ENCODE assay signal across 8 cellular contexts in the genomic region with DNA sequence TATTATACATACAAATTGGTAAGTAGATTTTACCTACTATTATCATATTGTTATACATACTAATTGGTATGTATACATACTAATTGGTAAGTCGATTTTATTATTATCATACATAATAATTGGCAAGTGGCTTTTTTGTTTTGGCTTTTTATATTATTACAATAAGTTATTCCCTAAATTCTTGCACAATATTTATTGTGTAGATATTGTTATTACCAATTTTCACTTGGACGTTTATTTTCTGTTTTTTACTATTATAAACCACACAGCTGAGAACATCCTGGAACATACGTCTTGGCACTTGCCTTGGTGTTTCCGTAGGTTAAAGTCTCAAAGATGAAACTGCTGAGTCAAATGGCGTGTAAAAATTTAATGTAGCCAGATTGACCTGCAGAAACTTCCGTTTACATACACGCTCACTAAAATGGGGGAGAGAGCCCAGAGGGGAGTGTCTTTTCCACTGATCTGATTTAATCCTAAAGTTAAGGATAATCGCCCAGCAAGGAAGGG. TPM values are rescaled to one million over a fixed set of nuclear protein-coding genes. Genes with fewer than 3 reads are reported as not detected.
DNase-seq lines count a peak whose midpoint lies in the region; ATAC-seq and TF ChIP-seq lines count a peak whose summit lies in the region.

No MANE protein-coding gene starts in this region.

- peaks cover 5% of the 10 kb centered on the region; the same call in 1 of the 2 replicates for H3K9me3 ChIP-seq in Caco-2
- no peaks in the 10 kb centered on the region for H3K9me3 ChIP-seq in H9 (ENCODE audit: control insufficient read depth, low read depth, low read length)
- H3K9me3 ChIP-seq in RWPE2 (ENCODE audit: severe bottlenecking): no peaks in the 10 kb centered on the region
- no peaks in the 10 kb centered on the region for H3K9me3 ChIP-seq in psoas muscle

- peak overlapping the region; percentile 44 for H4K5ac ChIP-seq in H9 (ENCODE audit: insufficient read length, low read depth, low read length)

- H2BK120ac ChIP-seq in H9 (ENCODE audit: low read depth, low read length, poor library complexity, severe bottlenecking): no peak overlapping the region

- no peak overlapping the region for H2BK12ac ChIP-seq in H9 (ENCODE audit: insufficient read length, low read depth, low read length)

- peaks cover 6% of the 10 kb centered on the region for H3K23me2 ChIP-seq in H9 (ENCODE audit: insufficient read length, low read depth, low read length, poor library complexity, severe bottlenecking)

- H3K27ac ChIP-seq in H9 (ENCODE audit: insufficient read length, low read depth, low read length) (no peak overlapping the region), RWPE2 (ENCODE audit: poor library complexity, severe bottlenecking) (peak overlapping the region; percentile 76), epithelial cell of prostate (peak overlapping the region; percentile 84), psoas muscle (peak overlapping the region; percentile 95)

- H3K36me3 ChIP-seq in Caco-2 (ENCODE audit: control insufficient read depth, insufficient read depth, low read length): no peaks in the 10 kb centered on the region
- no peaks in the 10 kb centered on the region for H3K36me3 ChIP-seq in RWPE2 (ENCODE audit: low read depth)
- no peaks in the 10 kb centered on the region for H3K36me3 ChIP-seq in psoas muscle (ENCODE audit: insufficient read depth in 1 of 2, low read depth in 1 of 2)

- TF ChIP-seq CTCF in Caco-2 (IDR thresholded peaks at IDR 0.05; ENCODE audit: insufficient read depth in 1 of 2, low read depth in 1 of 2, low read length in 1 of 2, severe bottlenecking in 1 of 2, unreplicated experiment in 1 of 2): no peak
- TF ChIP-seq CTCF in H9 (conservative IDR thresholded peaks at IDR 0.05): no peak
- TF ChIP-seq CTCF in RWPE2 (IDR thresholded peaks at IDR 0.05; ENCODE audit: poor library complexity, severe bottlenecking): no peak
- TF ChIP-seq CTCF in psoas muscle (IDR thresholded peaks at IDR 0.05): no peak

- H3K27me3 Mint-ChIP-seq in Caco-2 (ENCODE audit: insufficient read depth, unreplicated experiment) (no peaks in the 10 kb centered on the region), H9 (ENCODE audit: low read depth) (peaks cover 2% of the 10 kb centered on the region)

- H4K20me1 ChIP-seq in H9 (ENCODE audit: control insufficient read depth, insufficient read depth, insufficient read length): no peaks in the 10 kb centered on the region

- no peak overlapping the region for H2BK5ac ChIP-seq in H9 (ENCODE audit: insufficient read length, low read length)

- DNase-seq in Caco-2 (no peak), H9 (no peak), RWPE2 (ENCODE audit: low spot score) (no peak), epithelial cell of prostate (ENCODE audit: low read depth, low spot score) (no peak), psoas muscle (no peak), occipital lobe (lab: John Stamatoyannopoulos, UW) (no peak), DMS79 (lab: John Stamatoyannopoulos, UW) (no peak)
- DNase-seq in stimulated activated naive CD4-positive, alpha-beta T cell treated with Interleukin-2 at 50 U/mL for 16 hours (lab: John Stamatoyannopoulos, UW): no peak

- TSS peak; percentile 82 for BruUV-seq in Caco-2 (replicated peaks; lab: Mats Ljungman, UMichigan)

- peaks cover 9% of the 10 kb centered on the region for H3K4me1 Mint-ChIP-seq in Caco-2 (ENCODE audit: low read depth, unreplicated experiment)
- peaks cover 8 to 10% of the 10 kb centered on the region in 2 experiments for H3K4me1 Mint-ChIP-seq in H9

- no peak for ATAC-seq in RWPE2 (ENCODE audit: low read depth)
- no peak for ATAC-seq in psoas muscle

- H3K4ac ChIP-seq in H9 (ENCODE audit: low read depth, low read length): no peak overlapping the region

- H3K9me3 Mint-ChIP-seq in Caco-2 (ENCODE audit: unreplicated experiment) (peaks cover 2% of the 10 kb centered on the region), H9 (peaks cover 0 to under 1% of the 10 kb centered on the region in 2 experiments; a peak in 1 of 5 replicates)

- H3K4me3 ChIP-seq in Caco-2 (ENCODE audit: low read depth, low read length) (peak overlapping the region; percentile 72), RWPE2 (ENCODE audit: severe bottlenecking) (peak overlapping the region; percentile 63), psoas muscle (peak overlapping the region; percentile 86)

- intact Hi-C loops in Caco-2 (cut with micrococcal nuclease; ENCODE audit: unreplicated experiment) (loop anchor here (5.0 to 10.0 kb wide), 4 partner anchors 59 to 299 kb away; a partner anchor contains a TSS), psoas muscle (cut with DNase I) (loop anchor here in 1 of 2 donors (5.0 kb wide), 1 partner anchor 36 kb away; no protein-coding TSS in a partner anchor)

- H3K79me1 ChIP-seq in H9 (ENCODE audit: insufficient read depth, low read depth, low read length, poor library complexity, severe bottlenecking): no peaks in the 10 kb centered on the region

- no peak overlapping the region for H2BK15ac ChIP-seq in H9 (ENCODE audit: low read depth, low read length)

- H3K27me3 ChIP-seq in Caco-2 (replicated peaks; ENCODE audit: control insufficient read depth, insufficient read depth, low read length) (no peaks in the 10 kb centered on the region), H9 (ENCODE audit: insufficient read depth, low read length) (no peaks in the 10 kb centered on the region), RWPE2 (ENCODE audit: insufficient read depth, poor library complexity, severe bottlenecking) (no peaks in the 10 kb centered on the region), psoas muscle (ENCODE audit: insufficient read depth in 3 of 3, low read length in 2 of 3) (no peaks in the 10 kb centered on the region)

- H3K79me2 ChIP-seq in H9 (ENCODE audit: insufficient read depth, low read length): no peaks in the 10 kb centered on the region

- H3K23ac ChIP-seq in H9 (ENCODE audit: insufficient read length, low read depth, low read length): no peak overlapping the region

- peak overlapping the region; percentile 85 for H3K9ac ChIP-seq in H9 (ENCODE audit: extremely low read depth, insufficient read length, low read length)

- peak overlapping the region; percentile 95 for H3K4me2 ChIP-seq in H9 (ENCODE audit: insufficient read depth, insufficient read length, low read length)

- H4K8ac ChIP-seq in H9 (replicated peaks; ENCODE audit: insufficient read length, low read depth, low read length): no peak overlapping the region

- H3K4me3 Mint-ChIP-seq in Caco-2 (ENCODE audit: unreplicated experiment) (peak overlapping the region; percentile 73), H9 (peak overlapping the region; percentile 91 to 92)

- peak overlapping the region; percentile 97 for H3K14ac ChIP-seq in H9 (ENCODE audit: insufficient read depth, low read length)

- H2AK5ac ChIP-seq in H9 (ENCODE audit: insufficient read length, low read length): no peak overlapping the region

- no CpG with 5 or more reads among the region's 8 CpGs for WGBS in H9 (ENCODE audit: extremely low coverage, insufficient read length, low lambda C conversion rate)
- 8 to 9% (median 8%) methylated on average over 8 of the region's 8 CpGs for WGBS in psoas muscle, 3 donors

- no peak overlapping the region for H3K56ac ChIP-seq in H9 (ENCODE audit: insufficient read length, low read depth, low read length)

- no peaks in the 10 kb centered on the region for H3K4me1 ChIP-seq in Caco-2
- H3K4me1 ChIP-seq in H9 (ENCODE audit: insufficient read depth, low read length): no peaks in the 10 kb centered on the region; the same call in 1 of the 2 replicates
- H3K4me1 ChIP-seq in RWPE2 (ENCODE audit: insufficient read depth, poor library complexity, severe bottlenecking): no peaks in the 10 kb centered on the region
- no peaks in the 10 kb centered on the region for H3K4me1 ChIP-seq in psoas muscle

- peak overlapping the region; percentile 95 for H3K27ac Mint-ChIP-seq in Caco-2 (ENCODE audit: unreplicated experiment)
- H3K27ac Mint-ChIP-seq in H9: peak overlapping the region; percentile 92 to 98 (median 94); a peak in 6 of 7 replicates

- POLR2A ChIA-PET in Caco-2 (lab: Charles Lee): interaction anchor here (1.0 to 1.4 kb wide), 2 partner anchors 13 to 195 kb away, joined by 3 to 4 read pairs; a partner anchor contains a TSS

- CTCF ChIA-PET in Caco-2 (lab: Charles Lee): interaction anchor here (0.6 to 2.4 kb wide), 14 partner anchors 11 to 400 kb away, joined by 3 to 16 read pairs (median 4); a partner anchor contains a TSS

- H4K91ac ChIP-seq in H9 (ENCODE audit: insufficient read length, low read depth, low read length): no peak overlapping the region

- H3K18ac ChIP-seq in H9 (ENCODE audit: insufficient read length, low read depth, low read length): no peak overlapping the region

- no peak overlapping the region for H2BK20ac ChIP-seq in H9 (ENCODE audit: low read depth, low read length, poor library complexity, severe bottlenecking)

- H3T11ph ChIP-seq in H9 (ENCODE audit: low read length): no peak overlapping the region

- H3K36me3 Mint-ChIP-seq in Caco-2 (ENCODE audit: insufficient read depth, unreplicated experiment) (peaks cover 18% of the 10 kb centered on the region), H9 (ENCODE audit: insufficient read depth in 1 of 3, low read depth in 3 of 3) (no peaks in the 10 kb centered on the region; a peak in 1 of 7 replicates)

- H2AFZ ChIP-seq in H9 (ENCODE audit: low read length): peak overlapping the region; percentile 48

RNA-seq across cellular contexts. Expression of a gene that starts 18.9 kb away (rescaled TPM):
- not detected in 2 replicates for total RNA-seq in Caco-2 (2022)
- total RNA-seq in H9 (2021): 0.42 and 1.1 TPM in 2 replicates
- 1 to 10 TPM in 1 of 4 donors, under 1 TPM in 3; 0.39 to 2.0 (median 0.49) TPM for total RNA-seq in psoas muscle
- polyA plus RNA-seq in psoas muscle: 1 to 10 TPM in 1 of 3 donors, under 1 TPM in 2; 0.32 to 1.3 (median 0.58) TPM
- 0.31 TPM for total RNA-seq in occipital lobe

RNA-seq across cellular contexts. Expression of a gene that starts 19.0 kb away (rescaled TPM):
- total RNA-seq in Caco-2 (2022) (not detected in 2 replicates), H9 (2021) (2.1 and 2.4 TPM in 2 replicates), psoas muscle (1 to 10 TPM; 1.9 to 3.8 (median 2.5) TPM), occipital lobe (0.62 TPM)
- 1 to 10 TPM; 1.1 to 2.9 (median 2.1) TPM for polyA plus RNA-seq in psoas muscle

RNA-seq across cellular contexts. Expression of a gene that starts 39.1 kb away (rescaled TPM):
- total RNA-seq in Caco-2 (2022) (0.44 and 0.48 TPM in 2 replicates), H9 (2021) (0.31 and 0.63 TPM in 2 replicates), psoas muscle (1 to 10 TPM in 3 of 4 donors, under 1 TPM in 1; 0.30 to 4.2 (median 1.7) TPM), occipital lobe (1.6 TPM)
- polyA plus RNA-seq in psoas muscle: under 1 TPM; 0.59 to 0.70 (median 0.68) TPM

RNA-seq across cellular contexts. Expression of a gene that starts 58.9 kb away (rescaled TPM):
- total RNA-seq in Caco-2 (2022): 1.1 and 1.3 TPM in 2 replicates
- not detected in 2 replicates for total RNA-seq in H9 (2021)
- under 1 TPM in 1 of 4 donors, not detected in 3; 0.04 TPM for total RNA-seq in psoas muscle
- under 1 TPM in 1 of 3 donors, not detected in 2; under 0.01 TPM for polyA plus RNA-seq in psoas muscle
- not detected for total RNA-seq in occipital lobe
